Comparison of ENCODE assay signal across 1 cellular context in genomic region chr12:18040060-18040742, GRCh38. TPM values are rescaled to one million over a fixed set of nuclear protein-coding genes. Genes with fewer than 3 reads are reported as not detected.
"Had no signal": no experiment of that assay in that cellular context is flagged by ENCODE, and none has a peak within 500 bp of the region (broad histone marks: within the 10 kb centered on the region; RNA-seq: fewer than 3 reads in every experiment).

No MANE protein-coding gene starts in this region.

RNA-seq across cellular contexts. Expression of gene RERGL, which starts 49.8 kb away (rescaled TPM):
- total RNA-seq: G401 had no signal
